In the genomic region with DNA sequence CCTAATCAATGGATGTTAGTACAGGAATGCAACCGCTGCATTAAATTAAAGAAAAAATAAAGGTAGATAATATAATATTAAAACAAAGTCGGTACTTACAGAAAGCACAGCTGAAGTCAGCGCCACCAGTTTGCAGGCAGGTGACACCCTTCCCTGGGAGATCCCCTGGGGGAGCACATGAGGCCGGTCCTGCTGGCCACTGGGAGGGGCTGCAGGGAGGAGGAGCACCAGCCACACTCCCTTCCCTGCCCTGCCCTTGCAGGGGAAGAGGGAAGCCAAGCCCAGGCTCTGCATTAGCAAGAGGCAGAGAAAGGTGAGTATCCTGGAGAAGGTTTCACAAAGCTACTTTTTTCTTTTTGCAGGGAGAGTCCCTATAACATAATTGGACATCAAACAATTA, we compare ENCODE assay signal across 16 cellular contexts.
"Had no signal": no experiment of that assay in that cellular context is flagged by ENCODE, and none has a peak within 500 bp of the region (broad histone marks: within the 10 kb centered on the region; RNA-seq: fewer than 3 reads in every experiment).

No MANE protein-coding gene starts in this region.

- H3K9me3 ChIP-seq: gastrocnemius medialis, heart right ventricle, tibial artery, uterus had no signal

- H3K4me3 Mint-ChIP-seq: natural killer cell; stimulated activated naive B cell treated with anti-CD40 and anti-IgM and Interleukin-4, amounts not matched to agents 10 μg/mL and 1 μg/mL and 100 μg/mL, for 72 hours had no signal

- H3K4me3 ChIP-seq: gastrocnemius medialis, heart right ventricle, left lung, tibial artery, uterus had no signal

- H3K4me1 ChIP-seq: gastrocnemius medialis, heart right ventricle, left lung, tibial artery, uterus had no signal

- H3K27me3 ChIP-seq: gastrocnemius medialis, uterus had no signal

- H3K36me3 Mint-ChIP-seq: natural killer cell; stimulated activated naive B cell treated with anti-CD40 and anti-IgM and Interleukin-4, amounts not matched to agents 10 μg/mL and 1 μg/mL and 100 μg/mL, for 72 hours had no signal

- ATAC-seq: gastrocnemius medialis; heart right ventricle; left lung; natural killer cell; stimulated activated naive B cell treated with anti-CD40 and anti-IgM and Interleukin-4, amounts not matched to agents 10 μg/mL and 1 μg/mL and 100 μg/mL, for 72 hours had no signal

- H3K27ac Mint-ChIP-seq: natural killer cell; stimulated activated naive B cell treated with anti-CD40 and anti-IgM and Interleukin-4, amounts not matched to agents 10 μg/mL and 1 μg/mL and 100 μg/mL, for 72 hours had no signal

- H3K36me3 ChIP-seq: gastrocnemius medialis, heart right ventricle, left lung, tibial artery, uterus had no signal

- DNase-seq: activated CD4-positive, alpha-beta T cell treated with anti-CD3 and anti-CD28 coated beads for 1 hour; activated CD4-positive, alpha-beta T cell treated with anti-CD3 and anti-CD28 coated beads, Interleukin-2, amount 50 U/mL, for 4 hours; activated naive CD4-positive, alpha-beta T cell treated with Interleukin-2 at 50 U/mL for 16 hours; activated T-cell treated with anti-CD3 and anti-CD28 coated beads for 4 hours; dermis blood vessel endothelial cell; gastrocnemius medialis; heart right ventricle; kidney; left lung; mesenchymal stem cell; natural killer cell; nucleus accumbens; posterior cingulate gyrus; stimulated activated naive B cell treated with anti-CD40 and anti-IgM and Interleukin-4, amounts not matched to agents 10 μg/mL and 1 μg/mL and 100 μg/mL, for 72 hours; tibial artery; uterus had no signal

- H3K4me1 Mint-ChIP-seq: natural killer cell; stimulated activated naive B cell treated with anti-CD40 and anti-IgM and Interleukin-4, amounts not matched to agents 10 μg/mL and 1 μg/mL and 100 μg/mL, for 72 hours had no signal

- H3K27ac ChIP-seq: gastrocnemius medialis, heart right ventricle, left lung, tibial artery, uterus had no signal
